22 cellular contexts compared by ENCODE assay signal in genomic region chr4:19455196-19455595, GRCh38.
A peak's percentile ranks its signal among the peaks of the same experiment; 100 is the strongest.
DNase-seq lines count a peak whose midpoint lies in the region; ATAC-seq and TF ChIP-seq lines count a peak whose summit lies in the region.
"Had no signal": no experiment of that assay in that cellular context is flagged by ENCODE, and none has a peak within 500 bp of the region (broad histone marks: within the 10 kb centered on the region; RNA-seq: fewer than 3 reads in every experiment).

No MANE protein-coding gene starts in this region.

- ATAC-seq in HCT116 (peak; percentile 60), GM21390 (IDR thresholded peaks at IDR 0.05; ENCODE audit: unreplicated experiment) (no peak)
- ATAC-seq: activated CD8-positive, alpha-beta memory T cell treated with anti-CD3 and anti-CD28 coated beads, Interleukin-2, amount 10 ng/mL, durations not matched to agents 7 days and 5 days had no signal

- H3K36me3 ChIP-seq in HCT116 (ENCODE audit: control insufficient read depth in 1 of 2, insufficient read depth in 2 of 2, low read length in 2 of 2) (no peaks in the 10 kb centered on the region), brain microvascular endothelial cell (replicated peaks) (no peaks in the 10 kb centered on the region)
- H3K36me3 ChIP-seq: ascending aorta, sigmoid colon, SJSA1, uterus had no signal

- H3K27me3 ChIP-seq in HCT116 (ENCODE audit: insufficient read depth, low read length) (no peaks in the 10 kb centered on the region), brain microvascular endothelial cell (replicated peaks) (no peaks in the 10 kb centered on the region)
- H3K27me3 ChIP-seq: ascending aorta, sigmoid colon, SJSA1, uterus had no signal

- no TSS peak for BruUV-seq in HCT116 (replicated peaks; lab: Mats Ljungman, UMichigan)

- H3K4me3 ChIP-seq in HCT116 (replicated peaks in 1 of 2; ENCODE audit: low read depth in 1 of 2, low read length in 2 of 2): peak overlapping the region; percentile 69 to 83
- no peak overlapping the region for H3K4me3 ChIP-seq in brain microvascular endothelial cell (ENCODE audit: low read depth, low read length)
- no peak overlapping the region for H3K4me3 ChIP-seq in foreskin fibroblast (ENCODE audit: low read depth in 1 of 2, low read length in 2 of 2)
- H3K4me3 ChIP-seq: ascending aorta, PC-9, sigmoid colon, SJSA1, uterus had no signal

- peak overlapping the region; percentile 63 for H3K9ac ChIP-seq in HCT116 (ENCODE audit: low read length)

- peak overlapping the region; percentile 72 for H3K27ac ChIP-seq in HCT116 (ENCODE audit: low read depth, low read length)
- H3K27ac ChIP-seq in brain microvascular endothelial cell: no peak overlapping the region
- H3K27ac ChIP-seq: ascending aorta, PC-9, sigmoid colon, SJSA1, uterus had no signal

- TF ChIP-seq CTCF in HCT116 (IDR thresholded peaks at IDR 0.05 in 2 of 3, conservative IDR thresholded peaks at IDR 0.05 in 1 of 3; ENCODE audit: borderline replicate concordance in 1 of 3, insufficient read depth in 1 of 3, low read depth in 2 of 3, low read length in 2 of 3) (no peak), brain microvascular endothelial cell (IDR thresholded peaks at IDR 0.05; ENCODE audit: low read depth, low read length, missing control alignments) (no peak), foreskin fibroblast (IDR thresholded peaks at IDR 0.05; ENCODE audit: low read depth, low read length) (no peak)

- no peak for TF ChIP-seq POLR2A in HCT116 (IDR thresholded peaks at IDR 0.05; ENCODE audit: borderline replicate concordance, extremely low read depth, insufficient read depth, insufficient read length)

- 0 out of 4 replicates have a peak, but pooled peaks cover 0 to 6% of the 10 kb centered on the region in 2 experiments for H3K4me1 ChIP-seq in HCT116 (ENCODE audit: control insufficient read depth in 1 of 2, insufficient read depth in 2 of 2, low read length in 2 of 2)
- H3K4me1 ChIP-seq: ascending aorta, sigmoid colon, SJSA1, uterus had no signal

- in situ Hi-C loops in SK-MEL-5 (cut with HindIII; ENCODE audit: low pct_unique_long_range_greater_than_20kb, low sequenced_read_pairs): no loop called here
- in situ Hi-C loops in brain microvascular endothelial cell (cut with HindIII; ENCODE audit: low pct_ligation_motif_present, low sequenced_read_pairs): no loop called here

- RAD21 ChIA-PET in HCT116 (lab: Charles Lee; ENCODE audit: low non-redundant PET in 1 of 2, low total read pairs in 2 of 2, uncharacterized antibody in 2 of 2, unreplicated experiment in 2 of 2): no interaction called here

- DNase-seq in A172 (ENCODE audit: low spot score): peak; percentile 13
- DNase-seq in HCT116 (ENCODE audit: low read depth, low spot score): peak; percentile 45
- peak; percentile 56 for DNase-seq in NCI-H345 (lab: John Stamatoyannopoulos, UW)
- DNase-seq in SK-MEL-5 (ENCODE audit: low read depth, low spot score): peak; percentile 36
- no peak for DNase-seq in stimulated activated CD4-positive, alpha-beta T cell treated with anti-CD3 and anti-CD28 coated beads, Interleukin-1b, Interleukin-23, amount 100 ng/mL, for 48 hours
- no peak for DNase-seq in brain microvascular endothelial cell
- DNase-seq in foreskin fibroblast: no peak
- DNase-seq: activated CD4-positive, alpha-beta T cell treated with anti-CD3 and anti-CD28 coated beads, Interleukin-2, amount 10 ng/mL, durations not matched to agents 7 days and 5 days; activated CD8-positive, alpha-beta memory T cell treated with anti-CD3 and anti-CD28 coated beads, Interleukin-2, amount 10 ng/mL, durations not matched to agents 7 days and 5 days; activated naive CD4-positive, alpha-beta T cell treated with anti-CD3 and anti-CD28 coated beads, Interleukin-2, amount 50 U/mL, for 16 hours; CD4-positive, CD25-positive, alpha-beta regulatory T cell; DMS 273 treated with DMSO at 0.1 percent for 48 hours; effector CD4-positive, alpha-beta T cell; islet precursor cell; NCI-H2107; NCI-H69; PC-9; sigmoid colon; uterus had no signal

- H3K4me2 ChIP-seq in HCT116 (ENCODE audit: low read length): peak overlapping the region; percentile 86
- H3K4me2 ChIP-seq: PC-9 had no signal

- CTCF ChIA-PET in HCT116 (lab: Charles Lee): no interaction called here

- peak overlapping the region; percentile 64 for H2AFZ ChIP-seq in HCT116 (ENCODE audit: low read depth, low read length, poor library complexity, severe bottlenecking)
- H2AFZ ChIP-seq: PC-9 had no signal

- H3K9me2 ChIP-seq in HCT116 (ENCODE audit: insufficient read depth): no peaks in the 10 kb centered on the region

- POLR2A ChIA-PET in HCT116 (lab: Charles Lee): no interaction called here

- intact Hi-C loops in HCT116 (cut with micrococcal nuclease): loop anchor here (2.0 to 10.0 kb wide), 2 partner anchors 794 to 1240 kb away; no protein-coding TSS in a partner anchor

- H3K9me3 ChIP-seq in HCT116 (ENCODE audit: control insufficient read depth in 1 of 2, insufficient read depth in 1 of 2, low read depth in 1 of 2, low read length in 2 of 2): no peaks in the 10 kb centered on the region
- H3K9me3 ChIP-seq: ascending aorta, sigmoid colon, SJSA1, uterus had no signal

- no peaks in the 10 kb centered on the region for H4K20me1 ChIP-seq in HCT116 (ENCODE audit: insufficient read depth)

- H3K79me2 ChIP-seq in HCT116 (ENCODE audit: insufficient read depth, low read length): peaks cover 12% of the 10 kb centered on the region

- TF ChIP-seq RAD21 in HCT116 (IDR thresholded peaks at IDR 0.05; ENCODE audit: low read depth): no peak

TF ChIP-seq in HCT116, 20 proteins besides CTCF, POLR2A, EP300 and RAD21:
- TF ChIP-seq YY1 (IDR thresholded peaks at IDR 0.05; ENCODE audit: extremely low read depth, insufficient replicate concordance, low read depth, low read length) (no peak), REST (IDR thresholded peaks at IDR 0.05; ENCODE audit: low read depth) (no peak), SRF (IDR thresholded peaks at IDR 0.05; ENCODE audit: low read depth) (no peak), ELF1 (IDR thresholded peaks at IDR 0.05; ENCODE audit: borderline replicate concordance, low read depth) (no peak), SIN3A (IDR thresholded peaks at IDR 0.05; ENCODE audit: low read depth) (0 out of 2 replicates have a peak, but pooled peaks have one; percentile 34), CBX3 (IDR thresholded peaks at IDR 0.05; ENCODE audit: low read depth) (peak; percentile 70), POLR2AphosphoS5 (IDR thresholded peaks at IDR 0.05; ENCODE audit: low read depth, low read length) (peak; percentile 71), EGR1 (IDR thresholded peaks at IDR 0.05; ENCODE audit: low read depth) (no peak), MAX (IDR thresholded peaks at IDR 0.05) (peak; percentile 42; the same call in 1 of the 2 replicates)

Comparison
In these comparisons a context has a peak if more than half of its experiments do, and no peak if none do; other contexts are left out.
1. DNase-seq: peak in A172 (single experiment), HCT116 (single experiment), NCI-H345 (single experiment) and SK-MEL-5 (single experiment); none in stimulated activated CD4-positive, alpha-beta T cell treated with anti-CD3 and anti-CD28 coated beads, Interleukin-1b, Interleukin-23, amount 100 ng/mL, for 48 hours (single experiment), brain microvascular endothelial cell (single experiment) and foreskin fibroblast (0 of 2).
2. H3K4me3 ChIP-seq: peak in HCT116 (2 of 2); none in brain microvascular endothelial cell (single experiment) and foreskin fibroblast (0 of 2).